Comparison of ENCODE assay signal across 10 cellular contexts in the genomic region with DNA sequence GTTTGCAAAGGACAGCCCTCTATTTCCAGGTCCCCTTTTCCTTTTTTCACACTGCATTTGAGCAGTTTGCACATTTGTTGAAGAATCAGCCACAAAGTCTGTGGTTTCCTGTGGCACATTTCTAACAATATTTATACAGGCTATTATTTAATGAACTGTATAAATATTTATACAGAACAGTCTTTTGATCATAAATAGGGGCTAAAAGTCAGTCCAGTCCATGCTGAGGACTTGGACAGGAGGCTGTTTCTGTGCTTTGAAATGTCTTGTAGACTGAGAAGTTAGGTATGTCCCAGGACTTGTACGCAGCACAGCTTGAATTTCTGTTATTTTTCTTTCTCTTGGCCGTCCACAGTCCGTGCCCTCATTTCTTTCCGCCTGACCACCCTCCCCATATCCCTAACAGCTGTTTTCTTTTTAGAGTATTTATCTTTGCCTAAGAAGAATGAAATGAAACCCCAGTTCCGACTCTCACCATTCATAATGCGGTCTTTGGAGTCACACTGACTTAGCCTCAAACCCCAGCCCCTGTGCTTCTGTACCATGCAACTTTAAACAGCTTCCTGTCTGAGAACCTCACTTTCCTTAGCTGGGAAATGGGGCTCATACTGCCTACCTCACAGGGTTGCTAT. TPM values are rescaled to one million over a fixed set of nuclear protein-coding genes. Genes with fewer than 3 reads are reported as not detected.
DNase-seq lines count a peak whose midpoint lies in the region; ATAC-seq and TF ChIP-seq lines count a peak whose summit lies in the region.
"Had no signal": no experiment of that assay in that cellular context is flagged by ENCODE, and none has a peak within 500 bp of the region (broad histone marks: within the 10 kb centered on the region; RNA-seq: fewer than 3 reads in every experiment).

No MANE protein-coding gene starts in this region.

- H4K20me1 ChIP-seq in GM23248 (ENCODE audit: insufficient read depth) = no peaks in the 10 kb centered on the region

- TF ChIP-seq CTCF in AG04450 (IDR thresholded peaks at IDR 0.05; ENCODE audit: low read depth, low read length) (no peak), testis (IDR thresholded peaks at IDR 0.05) (no peak)

- H3K9me2 ChIP-seq in GM23248 (ENCODE audit: insufficient read depth) = no peaks in the 10 kb centered on the region

- no peaks in the 10 kb centered on the region for H3F3A ChIP-seq in GM23248 (ENCODE audit: insufficient read depth)

- peak; percentile 89 for ATAC-seq in central memory CD8-positive, alpha-beta T cell (replicated peaks; ENCODE audit: extremely low read depth, poor library complexity, severe bottlenecking)

- peaks cover under 1% of the 10 kb centered on the region for H3K9me3 Mint-ChIP-seq in central memory CD8-positive, alpha-beta T cell

- H3K4me1 Mint-ChIP-seq in central memory CD8-positive, alpha-beta T cell = peaks cover 53% of the 10 kb centered on the region

- no peak for TF ChIP-seq POLR2A in testis (IDR thresholded peaks at IDR 0.05)

- in situ Hi-C loops in GM23248 (cut with MboI) = no loop called here
- in situ Hi-C loops in G401 (cut with HindIII; ENCODE audit: low sequenced_read_pairs) = no loop called here

- H3K27me3 Mint-ChIP-seq in central memory CD8-positive, alpha-beta T cell = no peaks in the 10 kb centered on the region

- H3K36me3 Mint-ChIP-seq in central memory CD8-positive, alpha-beta T cell (ENCODE audit: insufficient read depth) = peaks cover 2% of the 10 kb centered on the region

- no peaks in the 10 kb centered on the region for H3K27me3 ChIP-seq in AG04450 (ENCODE audit: control insufficient read depth, insufficient read depth, low read length)
- no peaks in the 10 kb centered on the region for H3K27me3 ChIP-seq in GM23248 (replicated peaks; ENCODE audit: insufficient read depth)
- no peaks in the 10 kb centered on the region for H3K27me3 ChIP-seq in testis

- CTCF ChIA-PET in AG04450 (lab: Charles Lee) = interaction anchor here (0.6 to 1.9 kb wide), 4 partner anchors 13 to 443 kb away, joined by 4 to 8 read pairs (median 6); no protein-coding TSS in a partner anchor

- peak overlapping the region; percentile 83 for H3K27ac Mint-ChIP-seq in central memory CD8-positive, alpha-beta T cell (ENCODE audit: low read depth)

- peak overlapping the region; percentile 47 for H3K9ac ChIP-seq in GM23248

- H3K36me3 ChIP-seq in GM23248 (ENCODE audit: low read depth) (no peaks in the 10 kb centered on the region), testis (ENCODE audit: low read depth, missing control alignments) (no peaks in the 10 kb centered on the region)

- H3K9me3 ChIP-seq in AG04450 (ENCODE audit: control insufficient read depth, insufficient read depth, low read length) (no peaks in the 10 kb centered on the region), GM23248 (ENCODE audit: low read depth) (no peaks in the 10 kb centered on the region), testis (no peaks in the 10 kb centered on the region)

- H2AFZ ChIP-seq in GM23248 = peak overlapping the region; percentile 73

- POLR2A ChIA-PET in AG04450 (lab: Yijun Ruan, JAX) = interaction anchor here (0.6 to 1.2 kb wide), 2 partner anchors 51 to 770 kb away, joined by 3 to 9 read pairs; a partner anchor contains a TSS

- peaks cover 16% of the 10 kb centered on the region; the same call in 1 of the 2 replicates for H3K4me1 ChIP-seq in GM23248 (ENCODE audit: insufficient read depth)
- H3K4me1 ChIP-seq in testis = no peaks in the 10 kb centered on the region

- H3K27ac ChIP-seq in AG04450 (ENCODE audit: low read depth, low read length) (peak overlapping the region; percentile 43), GM23248 (no peak overlapping the region; the same call in 1 of the 2 replicates), testis (no peak overlapping the region)

- peak overlapping the region; percentile 14; the same call in 1 of the 2 replicates for H3K4me3 ChIP-seq in AG04450 (ENCODE audit: low read depth, low read length)
- H3K4me3 ChIP-seq in GM23248 = peak overlapping the region; percentile 59
- H3K4me3 ChIP-seq in testis = no peak overlapping the region
- H3K4me3 ChIP-seq: lung had no signal

- DNase-seq in AG04450 (ENCODE audit: low read depth, low spot score) = peak; percentile 55
- DNase-seq in GM23248 = peak; percentile 29
- no peak for DNase-seq in central memory CD8-positive, alpha-beta T cell (ENCODE audit: low spot score in 2 of 2)
- peak; percentile 88 for DNase-seq in myocyte (ENCODE audit: low read depth)
- DNase-seq in NCI-H748 treated with DMSO at 0.1 percent for 48 hours (lab: John Stamatoyannopoulos, UW) = no peak
- no peak for DNase-seq in testis
- DNase-seq in SW480 (ENCODE audit: low spot score) = no peak
- no peak for DNase-seq in G401 (ENCODE audit: low spot score)
- DNase-seq: activated CD4-positive, alpha-beta T cell treated with anti-CD3 and anti-CD28 coated beads, Interleukin-2, amount 50 U/mL, for 1 hour had no signal

- H3K4me3 Mint-ChIP-seq in central memory CD8-positive, alpha-beta T cell = peak overlapping the region; percentile 85

- peak overlapping the region; percentile 79 for H3K4me2 ChIP-seq in GM23248 (ENCODE audit: unreplicated experiment)

- intact Hi-C loops in testis (cut with DNase I; ENCODE audit: low total_unique reads) = no loop called here

- 13 to 18% methylated on average over 6 of the region's 6 CpGs for WGBS in GM23248 (ENCODE audit: low coverage in 1 of 2, low lambda C conversion rate in 2 of 2, missing lambda C conversion rate in 2 of 2), 2 experiments
- 55 to 67% methylated on average over 6 of the region's 6 CpGs for WGBS in testis, 2 donors

- H3K79me2 ChIP-seq in GM23248 (ENCODE audit: insufficient read depth) = 0 out of 2 replicates have a peak, but pooled peaks cover 3% of the 10 kb centered on the region

RNA-seq across cellular contexts. Expression of a gene that starts 19.7 kb away (rescaled TPM):
- polyA plus RNA-seq in AG04450 (2011; rRNA removed) (11.8 and 12.6 TPM in 2 replicates), GM23248 (2016; fragmentation: Nextera tagmentation; extraction: Ambion mirVana) (12.8 and 16.4 TPM in 2 replicates), testis (ENCODE audit: insufficient read depth, low read depth, low replicate concordance) (14.6 TPM)
- polyA minus RNA-seq in AG04450 (2011; rRNA and poly(A)+ RNA removed) = 24.2 and 25.0 TPM in 2 replicates
- total RNA-seq in GM23248 (2014; rRNA removed; shearing (Covaris generic)) = 11.4 and 16.9 TPM in 2 replicates
- total RNA-seq in myocyte (21.0 and 24.8 TPM in 2 replicates), testis (10 to 100 TPM; 32.3 to 32.8 TPM)
- 24.1 TPM for polyA plus RNA-seq in myocyte (2012)
- total RNA-seq in G401 (2014; rRNA removed; shearing (Covaris generic)) = 10.2 and 23.4 TPM in 2 replicates

Comparison
In these comparisons a context has a peak if more than half of its experiments do, and no peak if none do; other contexts are left out.
1. DNase-seq: peak in AG04450 (single experiment), GM23248 (single experiment) and myocyte (single experiment); none in central memory CD8-positive, alpha-beta T cell (0 of 2), NCI-H748 treated with DMSO at 0.1 percent for 48 hours (single experiment), testis (single experiment), SW480 (single experiment) and G401 (single experiment).
2. H3K4me3 ChIP-seq: peak in AG04450 (single experiment) and GM23248 (single experiment); none in testis (0 of 2).